Comparison of ENCODE assay signal across 2 cellular contexts in the genomic region with DNA sequence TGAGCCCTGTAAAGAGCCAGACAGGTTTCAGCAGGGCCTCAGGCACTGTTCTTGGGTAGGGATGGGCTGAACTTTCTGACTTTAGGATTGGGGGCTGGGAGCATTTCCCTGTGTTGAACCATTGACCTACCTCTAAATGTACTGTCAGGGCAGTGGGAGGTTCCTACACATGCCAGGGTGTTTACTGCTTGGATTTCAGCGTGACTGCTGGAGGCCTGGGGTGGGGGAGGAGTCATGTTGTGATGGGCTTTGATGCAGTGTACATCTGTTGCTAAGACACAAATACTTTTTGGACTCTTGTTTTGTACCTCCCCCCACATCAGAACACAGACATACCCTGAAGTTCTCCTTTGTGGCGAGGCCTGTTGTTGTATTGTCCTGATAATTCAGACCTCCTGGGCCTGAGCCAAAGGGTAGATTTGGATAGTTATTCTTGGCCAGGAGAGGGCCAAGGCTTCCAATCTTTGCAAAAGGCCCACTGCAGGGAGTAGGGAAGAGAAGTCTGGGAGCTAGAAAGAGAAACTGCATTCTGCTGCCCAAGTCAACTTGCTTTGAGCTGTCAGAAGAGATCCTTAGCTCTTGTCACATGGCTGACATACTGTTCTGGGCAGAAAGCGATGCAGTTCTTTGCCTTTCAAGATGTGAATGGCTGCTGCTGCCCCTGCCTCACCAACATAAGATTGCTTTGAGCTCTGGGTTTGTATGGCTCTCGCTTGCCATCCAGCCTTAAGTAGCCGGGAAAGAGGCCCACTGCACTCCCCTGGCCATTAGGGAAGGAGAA.
TF ChIP-seq lines count a peak whose summit lies in the region.

No MANE protein-coding gene starts in this region.

TF ChIP-seq in PFSK-1, 5 proteins besides CTCF, POLR2A, EP300 and RAD21:
- no peak for TF ChIP-seq FOXP2 (optimal IDR thresholded peaks at IDR 0.05; ENCODE audit: borderline replicate concordance, extremely low read depth, extremely low read length, insufficient read depth)
- peak; percentile 84; the same call in 1 of the 2 replicates for TF ChIP-seq SIN3A (IDR thresholded peaks at IDR 0.05; ENCODE audit: borderline replicate concordance, insufficient read depth, low read length)

TF ChIP-seq in H1, 55 proteins besides CTCF, POLR2A, EP300 and RAD21:
- TF ChIP-seq SIN3A (conservative IDR thresholded peaks at IDR 0.05 in 1 of 2, IDR thresholded peaks at IDR 0.05 in 1 of 2; ENCODE audit: low read depth in 1 of 2, low read length in 2 of 2) (peak; percentile 81; a peak in 3 of 4 replicates), KDM1A (IDR thresholded peaks at IDR 0.05; ENCODE audit: borderline replicate concordance, low read length) (no peak)
